In the genomic region with DNA sequence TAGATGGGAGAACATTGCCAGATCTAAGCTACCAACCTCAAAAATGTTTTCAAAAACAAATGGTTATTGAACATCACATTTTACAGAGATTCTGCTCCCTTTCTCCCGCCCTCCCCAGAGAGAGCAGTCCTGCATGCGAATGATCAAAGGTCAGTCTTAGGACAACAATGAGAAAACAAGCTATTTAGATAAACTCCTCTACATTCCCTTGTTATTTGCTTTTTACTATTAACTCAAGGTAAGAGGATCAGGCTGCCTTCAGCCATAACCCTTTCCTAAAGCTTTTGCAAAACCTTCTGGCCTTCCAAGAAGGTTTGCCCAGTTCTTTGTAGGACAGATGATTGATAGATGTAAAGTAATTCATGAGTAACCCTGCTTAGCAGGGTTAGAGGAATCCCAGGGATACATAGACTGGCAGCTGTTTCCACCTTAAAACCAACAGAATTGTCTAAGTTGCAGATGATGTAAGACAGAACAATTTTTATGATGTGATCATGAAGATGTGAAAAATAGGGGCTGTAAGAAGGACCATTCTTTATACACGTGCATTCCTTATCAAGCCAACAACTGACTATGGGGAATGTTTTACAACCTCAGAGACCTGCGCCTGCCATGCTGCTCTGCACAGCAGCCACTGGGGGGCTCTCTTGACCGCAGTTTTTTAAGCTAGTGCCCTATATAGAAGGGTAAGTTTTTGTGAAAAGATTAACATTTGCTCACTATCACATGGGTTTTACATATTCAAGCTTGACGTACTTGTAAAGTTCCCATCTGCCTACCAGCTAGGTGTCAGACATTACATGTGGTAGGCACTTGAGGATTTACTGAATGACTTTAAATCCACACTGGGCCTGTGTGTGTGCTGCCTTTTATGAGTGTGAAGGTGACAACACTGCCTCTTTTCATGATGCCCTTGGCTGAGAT, we compare ENCODE assay signal across 8 cellular contexts. TPM values are rescaled to one million over a fixed set of nuclear protein-coding genes. Genes with fewer than 3 reads are reported as not detected.
DNase-seq lines count a peak whose midpoint lies in the region; ATAC-seq, FAIRE-seq and TF ChIP-seq lines count a peak whose summit lies in the region.

No MANE protein-coding gene starts in this region.

- no peaks in the 10 kb centered on the region for H3K9me3 Mint-ChIP-seq in CD4-positive, alpha-beta T cell

- TF ChIP-seq POLR2A in Peyer's patch (IDR thresholded peaks at IDR 0.05) (no peak), gastroesophageal sphincter (IDR thresholded peaks at IDR 0.05) (no peak)

- H3K27me3 Mint-ChIP-seq in CD4-positive, alpha-beta T cell, result no peaks in the 10 kb centered on the region

- H3K27me3 ChIP-seq in CD4-positive, alpha-beta T cell (ENCODE audit: control insufficient read depth, insufficient read depth, low read length), result no peaks in the 10 kb centered on the region
- no peaks in the 10 kb centered on the region for H3K27me3 ChIP-seq in Peyer's patch
- no peaks in the 10 kb centered on the region for H3K27me3 ChIP-seq in gastroesophageal sphincter
- no peaks in the 10 kb centered on the region for H3K27me3 ChIP-seq in pancreas
- H3K27me3 ChIP-seq in upper lobe of right lung, result no peaks in the 10 kb centered on the region

- WGBS in gastroesophageal sphincter (ENCODE audit: low coverage in 1 of 2), 2 donors, result 12 to 20% methylated on average over 5 to 6 of the region's 6 CpGs
- 5 to 6% methylated on average over 6 of the region's 6 CpGs for WGBS in pancreas, 2 donors

- peaks cover 12% of the 10 kb centered on the region for H3K36me3 Mint-ChIP-seq in CD4-positive, alpha-beta T cell (ENCODE audit: low read depth)

- H3K36me3 ChIP-seq in Peyer's patch (no peaks in the 10 kb centered on the region), gastroesophageal sphincter (peaks cover 0 to 9% of the 10 kb centered on the region in 2 donors), pancreas (no peaks in the 10 kb centered on the region), upper lobe of right lung (no peaks in the 10 kb centered on the region)

- peaks cover 42% of the 10 kb centered on the region for H3K4me1 Mint-ChIP-seq in CD4-positive, alpha-beta T cell (ENCODE audit: low read depth)

- ATAC-seq in CD4-positive, alpha-beta T cell (ENCODE audit: poor library complexity), result peak; percentile 78
- ATAC-seq in GM19372 (IDR thresholded peaks at IDR 0.05; ENCODE audit: low read depth, unreplicated experiment) (peak; percentile 55), gastroesophageal sphincter (no peak), pancreas (peak; percentile 69 to 83 (median 79)), upper lobe of right lung (peak; percentile 77)

- H3K4me3 ChIP-seq in Peyer's patch, result no peak overlapping the region
- H3K4me3 ChIP-seq in gastroesophageal sphincter, result no peak overlapping the region
- H3K4me3 ChIP-seq in pancreas, result no peak overlapping the region
- H3K4me3 ChIP-seq in upper lobe of right lung, result no peak overlapping the region

- intact Hi-C loops in CD4-positive, alpha-beta T cell (cut with DNase I, micrococcal nuclease), result loop anchor here (1.0 to 10.0 kb wide), 7 partner anchors 158 to 776 kb away; a partner anchor contains a TSS
- intact Hi-C loops in pancreas (cut with DNase I), result loop anchor here in 2 of 3 donors (10.0 kb wide), 2 partner anchors 538 to 548 kb away; no protein-coding TSS in a partner anchor
- intact Hi-C loops in upper lobe of right lung (cut with DNase I), result loop anchor here (5.0 kb wide), 1 partner anchor 536 kb away; no protein-coding TSS in a partner anchor

- TF ChIP-seq EP300 in Ishikawa (IDR thresholded peaks at IDR 0.05; ENCODE audit: borderline replicate concordance) (no peak), gastroesophageal sphincter (IDR thresholded peaks at IDR 0.05) (no peak)

- TF ChIP-seq RAD21 in Ishikawa (IDR thresholded peaks at IDR 0.05; ENCODE audit: low read depth), result peak; percentile 89

- peak overlapping the region; percentile 79 for H3K4me3 Mint-ChIP-seq in CD4-positive, alpha-beta T cell

- FAIRE-seq in pancreas (lab: Jason Lieb, UNC), result no peak

- H3K4me1 ChIP-seq in Peyer's patch, result peaks cover 0 to 24% (median 6%) of the 10 kb centered on the region in 4 donors
- H3K4me1 ChIP-seq in gastroesophageal sphincter, result peaks cover 4 to 27% (median 9%) of the 10 kb centered on the region in 3 donors
- peaks cover under 1 to 35% (median 20%) of the 10 kb centered on the region in 3 donors for H3K4me1 ChIP-seq in pancreas
- peaks cover 21% of the 10 kb centered on the region for H3K4me1 ChIP-seq in upper lobe of right lung

- no peaks in the 10 kb centered on the region for H3K9me3 ChIP-seq in CD4-positive, alpha-beta T cell (ENCODE audit: control insufficient read depth, low read length)
- H3K9me3 ChIP-seq in Peyer's patch, result no peaks in the 10 kb centered on the region
- H3K9me3 ChIP-seq in gastroesophageal sphincter, result no peaks in the 10 kb centered on the region
- no peaks in the 10 kb centered on the region for H3K9me3 ChIP-seq in pancreas
- no peaks in the 10 kb centered on the region for H3K9me3 ChIP-seq in upper lobe of right lung

- TF ChIP-seq CTCF in CD4-positive, alpha-beta T cell (IDR thresholded peaks at IDR 0.05), result peak; percentile 92
- TF ChIP-seq CTCF in Peyer's patch (IDR thresholded peaks at IDR 0.05) (peak; percentile 58 to 93 (median 84)), gastroesophageal sphincter (IDR thresholded peaks at IDR 0.05) (peak; percentile 47 to 84 (median 60)), pancreas (IDR thresholded peaks at IDR 0.05) (peak; percentile 81 to 94 (median 88)), upper lobe of right lung (IDR thresholded peaks at IDR 0.05) (peak; percentile 93)

- POLR2A ChIA-PET in CD4-positive, alpha-beta T cell (lab: Charles Lee), result interaction anchor here (0.8 to 1.0 kb wide), 3 partner anchors 15 to 742 kb away, joined by 3 to 4 read pairs (median 3); no protein-coding TSS in a partner anchor

- peak overlapping the region; percentile 15 for H3K27ac Mint-ChIP-seq in CD4-positive, alpha-beta T cell

- peak; percentile 53 to 73 (median 62) for DNase-seq in CD4-positive, alpha-beta T cell
- DNase-seq in Peyer's patch (peak; percentile 53 to 84 (median 65)), pancreas (peak; percentile 69 to 83 (median 74)), upper lobe of right lung (peak; percentile 72)
- peak; percentile 49 for DNase-seq in activated T-helper 9 cell treated with anti-CD3 and anti-CD28 coated beads, Interleukin-2, amount 50 U/mL, for 16 hours (ENCODE audit: low read depth)

- CTCF ChIA-PET in CD4-positive, alpha-beta T cell (lab: Charles Lee), result interaction anchor here (0.6 to 2.2 kb wide), 18 partner anchors 13 to 760 kb away, joined by 3 to 16 read pairs (median 4); a partner anchor contains a TSS

- H3K27ac ChIP-seq in CD4-positive, alpha-beta T cell (ENCODE audit: low read depth, low read length), result no peak overlapping the region
- no peak overlapping the region for H3K27ac ChIP-seq in Peyer's patch
- H3K27ac ChIP-seq in gastroesophageal sphincter, result no peak overlapping the region
- H3K27ac ChIP-seq in pancreas, result peak overlapping the region in 2 of 4 donors; percentile 44 to 51
- H3K27ac ChIP-seq in upper lobe of right lung, result no peak overlapping the region

TF ChIP-seq in Ishikawa, 13 proteins besides CTCF, POLR2A, EP300 and RAD21:
- TF ChIP-seq, protein P1, sequence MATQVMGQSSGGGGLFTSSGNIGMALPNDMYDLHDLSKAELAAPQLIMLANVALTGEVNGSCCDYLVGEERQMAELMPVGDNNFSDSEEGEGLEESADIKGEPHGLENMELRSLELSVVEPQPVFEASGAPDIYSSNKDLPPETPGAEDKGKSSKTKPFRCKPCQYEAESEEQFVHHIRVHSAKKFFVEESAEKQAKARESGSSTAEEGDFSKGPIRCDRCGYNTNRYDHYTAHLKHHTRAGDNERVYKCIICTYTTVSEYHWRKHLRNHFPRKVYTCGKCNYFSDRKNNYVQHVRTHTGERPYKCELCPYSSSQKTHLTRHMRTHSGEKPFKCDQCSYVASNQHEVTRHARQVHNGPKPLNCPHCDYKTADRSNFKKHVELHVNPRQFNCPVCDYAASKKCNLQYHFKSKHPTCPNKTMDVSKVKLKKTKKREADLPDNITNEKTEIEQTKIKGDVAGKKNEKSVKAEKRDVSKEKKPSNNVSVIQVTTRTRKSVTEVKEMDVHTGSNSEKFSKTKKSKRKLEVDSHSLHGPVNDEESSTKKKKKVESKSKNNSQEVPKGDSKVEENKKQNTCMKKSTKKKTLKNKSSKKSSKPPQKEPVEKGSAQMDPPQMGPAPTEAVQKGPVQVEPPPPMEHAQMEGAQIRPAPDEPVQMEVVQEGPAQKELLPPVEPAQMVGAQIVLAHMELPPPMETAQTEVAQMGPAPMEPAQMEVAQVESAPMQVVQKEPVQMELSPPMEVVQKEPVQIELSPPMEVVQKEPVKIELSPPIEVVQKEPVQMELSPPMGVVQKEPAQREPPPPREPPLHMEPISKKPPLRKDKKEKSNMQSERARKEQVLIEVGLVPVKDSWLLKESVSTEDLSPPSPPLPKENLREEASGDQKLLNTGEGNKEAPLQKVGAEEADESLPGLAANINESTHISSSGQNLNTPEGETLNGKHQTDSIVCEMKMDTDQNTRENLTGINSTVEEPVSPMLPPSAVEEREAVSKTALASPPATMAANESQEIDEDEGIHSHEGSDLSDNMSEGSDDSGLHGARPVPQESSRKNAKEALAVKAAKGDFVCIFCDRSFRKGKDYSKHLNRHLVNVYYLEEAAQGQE (IDR thresholded peaks at IDR 0.05; ENCODE audit: low read depth), result no peak
- TF ChIP-seq, protein P2, sequence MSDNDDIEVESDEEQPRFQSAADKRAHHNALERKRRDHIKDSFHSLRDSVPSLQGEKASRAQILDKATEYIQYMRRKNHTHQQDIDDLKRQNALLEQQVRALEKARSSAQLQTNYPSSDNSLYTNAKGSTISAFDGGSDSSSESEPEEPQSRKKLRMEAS (IDR thresholded peaks at IDR 0.05), result peak; percentile 47; the same call in 1 of the 2 replicates

RNA-seq across cellular contexts. Expression of a gene that starts 2.3 kb away (rescaled TPM):
- 1 to 10 TPM; 4.3 to 4.9 TPM for total RNA-seq in CD4-positive, alpha-beta T cell
- total RNA-seq in Peyer's patch, result 10 to 100 TPM; 13.0 to 24.5 (median 20.2) TPM
- total RNA-seq in gastroesophageal sphincter, result 10 to 100 TPM in 3 of 4 donors, 1 to 10 TPM in 1; 9.4 to 15.1 (median 13.7) TPM
- 1 to 10 TPM; 3.0 to 6.8 (median 5.1) TPM for total RNA-seq in pancreas
- 1 to 10 TPM; 2.3 to 2.5 TPM for polyA plus RNA-seq in pancreas
- 4.5 TPM for total RNA-seq in upper lobe of right lung
